ENCODE assay signal across 14 cellular contexts in the genomic region with DNA sequence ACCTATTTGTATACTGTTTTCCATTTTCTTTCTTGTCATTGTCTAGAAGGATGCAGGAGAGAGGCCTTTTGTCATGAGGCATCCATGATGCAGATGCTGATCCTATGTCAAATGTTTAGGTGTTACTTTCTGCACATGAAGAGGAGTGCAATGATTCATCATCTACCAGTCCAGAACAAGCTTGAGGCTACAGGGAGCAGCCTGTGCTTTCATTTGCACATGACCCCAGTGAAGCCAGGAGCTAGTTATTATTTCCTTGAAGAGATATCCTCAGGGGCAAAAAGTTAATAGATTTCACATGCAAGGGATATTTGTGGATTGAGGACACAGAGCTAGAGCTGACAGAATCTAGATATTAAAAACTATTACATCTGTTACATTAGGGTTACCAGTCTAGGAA.
DNase-seq lines count a peak whose midpoint lies in the region; ATAC-seq and TF ChIP-seq lines count a peak whose summit lies in the region.
"Had no signal": no experiment of that assay in that cellular context is flagged by ENCODE, and none has a peak within 500 bp of the region (broad histone marks: within the 10 kb centered on the region; RNA-seq: fewer than 3 reads in every experiment).

No MANE protein-coding gene starts in this region.

- no peak for TF ChIP-seq CTCF in activated CD8-positive, alpha-beta T cell treated with anti-CD3 and anti-CD28 coated beads for 36 hours (IDR thresholded peaks at IDR 0.05)
- TF ChIP-seq CTCF in RWPE2 (IDR thresholded peaks at IDR 0.05; ENCODE audit: poor library complexity, severe bottlenecking): no peak
- no peak for TF ChIP-seq CTCF in fibroblast of mammary gland (conservative IDR thresholded peaks at IDR 0.05; ENCODE audit: control insufficient read depth, insufficient read depth, low read depth, low read length)
- TF ChIP-seq CTCF in gastrocnemius medialis (IDR thresholded peaks at IDR 0.05 in 4 of 5, conservative IDR thresholded peaks at IDR 0.05 in 1 of 5): no peak
- no peak for TF ChIP-seq CTCF in dorsolateral prefrontal cortex (IDR thresholded peaks at IDR 0.05 in 54 of 56, conservative IDR thresholded peaks at IDR 0.05 in 2 of 56; ENCODE audit: low read depth in 1 of 56, partially characterized antibody in 56 of 56)

- H3K36me3 ChIP-seq in RWPE2 (ENCODE audit: low read depth) (no peaks in the 10 kb centered on the region), gastrocnemius medialis (no peaks in the 10 kb centered on the region)
- H3K36me3 ChIP-seq: esophagus squamous epithelium had no signal

- in situ Hi-C loops in gastrocnemius medialis (cut with MboI; ENCODE audit: low sequenced_read_pairs in 4 of 4): no loop called here

- DNase-seq in activated CD8-positive, alpha-beta T cell treated with anti-CD3 and anti-CD28 coated beads for 36 hours: no peak
- no peak for DNase-seq in activated CD8-positive, alpha-beta T cell treated with anti-CD3 and anti-CD28 coated beads, Interleukin-2, amount 10 ng/mL, durations not matched to agents 7 days and 5 days
- DNase-seq in RWPE2 (ENCODE audit: low spot score) (no peak), fibroblast of mammary gland (ENCODE audit: low read depth) (peak; percentile 80), gastrocnemius medialis (peak; percentile 9 to 15), dorsolateral prefrontal cortex (no peak)
- no peak for DNase-seq in activated naive CD4-positive, alpha-beta T cell (lab: John Stamatoyannopoulos, UW)
- DNase-seq: activated CD8-positive, alpha-beta memory T cell treated with anti-CD3 and anti-CD28 coated beads, Interleukin-2, amount 10 ng/mL, durations not matched to agents 7 days and 5 days; esophagus squamous epithelium; NCI-H2081; nucleus accumbens had no signal

- intact Hi-C loops in activated CD8-positive, alpha-beta T cell treated with anti-CD3 and anti-CD28 coated beads for 36 hours (cut with micrococcal nuclease): no loop called here
- intact Hi-C loops in gastrocnemius medialis (cut with DNase I; ENCODE audit: low total_unique reads) (no loop called here), dorsolateral prefrontal cortex (cut with DNase I) (no loop called here)

- POLR2A ChIA-PET in activated CD8-positive, alpha-beta T cell treated with anti-CD3 and anti-CD28 coated beads for 36 hours (lab: Charles Lee): no interaction called here
- POLR2A ChIA-PET in activated CD8-positive, alpha-beta T cell treated with anti-CD3 and anti-CD28 coated beads, Interleukin-2, amount 10 ng/mL, durations not matched to agents 7 days and 5 days (lab: Charles Lee): no interaction called here

- H3K27ac ChIP-seq in RWPE2 (ENCODE audit: poor library complexity, severe bottlenecking) (no peak overlapping the region), gastrocnemius medialis (no peak overlapping the region), dorsolateral prefrontal cortex (no peak overlapping the region)
- H3K27ac ChIP-seq: esophagus squamous epithelium, VCaP had no signal

- TF ChIP-seq POLR2A in gastrocnemius medialis (IDR thresholded peaks at IDR 0.05): no peak

- no peaks in the 10 kb centered on the region for H3K27me3 Mint-ChIP-seq in activated CD8-positive, alpha-beta T cell treated with anti-CD3 and anti-CD28 coated beads for 36 hours
- H3K27me3 Mint-ChIP-seq in activated CD8-positive, alpha-beta T cell treated with anti-CD3 and anti-CD28 coated beads, Interleukin-2, amount 10 ng/mL, durations not matched to agents 7 days and 5 days (ENCODE audit: low read depth): no peaks in the 10 kb centered on the region
- H3K27me3 Mint-ChIP-seq: activated CD8-positive, alpha-beta memory T cell treated with anti-CD3 and anti-CD28 coated beads, Interleukin-2, amount 10 ng/mL, durations not matched to agents 7 days and 5 days; activated naive CD8-positive, alpha-beta T cell had no signal

- H3K4me3 ChIP-seq in RWPE2 (ENCODE audit: severe bottlenecking) (no peak overlapping the region), fibroblast of mammary gland (ENCODE audit: control insufficient read depth, low read depth, low read length) (no peak overlapping the region), gastrocnemius medialis (no peak overlapping the region), dorsolateral prefrontal cortex (no peak overlapping the region)
- H3K4me3 ChIP-seq: esophagus squamous epithelium had no signal

- peak; percentile 64 for ATAC-seq in activated CD8-positive, alpha-beta T cell treated with anti-CD3 and anti-CD28 coated beads for 36 hours
- no peak for ATAC-seq in activated CD8-positive, alpha-beta T cell treated with anti-CD3 and anti-CD28 coated beads, Interleukin-2, amount 10 ng/mL, durations not matched to agents 7 days and 5 days
- ATAC-seq in RWPE2 (ENCODE audit: low read depth) (peak; percentile 54), gastrocnemius medialis (peak in 1 of 2 donors; percentile 80), GM18502 (IDR thresholded peaks at IDR 0.05; ENCODE audit: poor library complexity, unreplicated experiment) (no peak)
- ATAC-seq: activated CD8-positive, alpha-beta memory T cell treated with anti-CD3 and anti-CD28 coated beads, Interleukin-2, amount 10 ng/mL, durations not matched to agents 7 days and 5 days had no signal

- no peak overlapping the region for H3K27ac Mint-ChIP-seq in activated CD8-positive, alpha-beta T cell treated with anti-CD3 and anti-CD28 coated beads for 36 hours
- no peak overlapping the region for H3K27ac Mint-ChIP-seq in activated CD8-positive, alpha-beta T cell treated with anti-CD3 and anti-CD28 coated beads, Interleukin-2, amount 10 ng/mL, durations not matched to agents 7 days and 5 days
- H3K27ac Mint-ChIP-seq: activated CD8-positive, alpha-beta memory T cell treated with anti-CD3 and anti-CD28 coated beads, Interleukin-2, amount 10 ng/mL, durations not matched to agents 7 days and 5 days; activated naive CD8-positive, alpha-beta T cell had no signal

- CTCF ChIA-PET in activated CD8-positive, alpha-beta T cell treated with anti-CD3 and anti-CD28 coated beads for 36 hours (lab: Charles Lee): interaction anchor here (0.6 to 1.6 kb wide), 3 partner anchors 15 to 366 kb away, joined by 3 to 4 read pairs (median 3); no protein-coding TSS in a partner anchor
- CTCF ChIA-PET in activated CD8-positive, alpha-beta T cell treated with anti-CD3 and anti-CD28 coated beads, Interleukin-2, amount 10 ng/mL, durations not matched to agents 7 days and 5 days (lab: Charles Lee): no interaction called here

- peaks cover 15% of the 10 kb centered on the region for H3K4me1 Mint-ChIP-seq in activated CD8-positive, alpha-beta T cell treated with anti-CD3 and anti-CD28 coated beads for 36 hours (ENCODE audit: low read depth)
- peaks cover 12% of the 10 kb centered on the region for H3K4me1 Mint-ChIP-seq in activated CD8-positive, alpha-beta T cell treated with anti-CD3 and anti-CD28 coated beads, Interleukin-2, amount 10 ng/mL, durations not matched to agents 7 days and 5 days (ENCODE audit: low read depth)

- no peaks in the 10 kb centered on the region for H3K36me3 Mint-ChIP-seq in activated CD8-positive, alpha-beta T cell treated with anti-CD3 and anti-CD28 coated beads for 36 hours (ENCODE audit: low read depth)
- H3K36me3 Mint-ChIP-seq in activated CD8-positive, alpha-beta T cell treated with anti-CD3 and anti-CD28 coated beads, Interleukin-2, amount 10 ng/mL, durations not matched to agents 7 days and 5 days (ENCODE audit: low read depth): no peaks in the 10 kb centered on the region
- H3K36me3 Mint-ChIP-seq: activated CD8-positive, alpha-beta memory T cell treated with anti-CD3 and anti-CD28 coated beads, Interleukin-2, amount 10 ng/mL, durations not matched to agents 7 days and 5 days; activated naive CD8-positive, alpha-beta T cell had no signal

- H3K9me3 ChIP-seq in RWPE2 (ENCODE audit: severe bottlenecking) (no peaks in the 10 kb centered on the region), gastrocnemius medialis (no peaks in the 10 kb centered on the region)
- H3K9me3 ChIP-seq: esophagus squamous epithelium had no signal

- peaks cover 2% of the 10 kb centered on the region for H3K9me3 Mint-ChIP-seq in activated CD8-positive, alpha-beta T cell treated with anti-CD3 and anti-CD28 coated beads for 36 hours
- no peaks in the 10 kb centered on the region for H3K9me3 Mint-ChIP-seq in activated CD8-positive, alpha-beta T cell treated with anti-CD3 and anti-CD28 coated beads, Interleukin-2, amount 10 ng/mL, durations not matched to agents 7 days and 5 days (ENCODE audit: insufficient read depth)

- H3K27me3 ChIP-seq in RWPE2 (ENCODE audit: insufficient read depth, poor library complexity, severe bottlenecking): no peaks in the 10 kb centered on the region
- H3K27me3 ChIP-seq in gastrocnemius medialis: no peaks in the 10 kb centered on the region
- no peaks in the 10 kb centered on the region for H3K27me3 ChIP-seq in dorsolateral prefrontal cortex
- H3K27me3 ChIP-seq: esophagus squamous epithelium had no signal

- H3K4me1 ChIP-seq in RWPE2 (ENCODE audit: insufficient read depth, poor library complexity, severe bottlenecking) (peaks cover 11% of the 10 kb centered on the region), gastrocnemius medialis (peaks cover 5 to 17% of the 10 kb centered on the region in 2 donors)
- H3K4me1 ChIP-seq: esophagus squamous epithelium had no signal

- H3K4me3 Mint-ChIP-seq in activated CD8-positive, alpha-beta T cell treated with anti-CD3 and anti-CD28 coated beads for 36 hours: no peak overlapping the region
- no peak overlapping the region for H3K4me3 Mint-ChIP-seq in activated CD8-positive, alpha-beta T cell treated with anti-CD3 and anti-CD28 coated beads, Interleukin-2, amount 10 ng/mL, durations not matched to agents 7 days and 5 days
- H3K4me3 Mint-ChIP-seq: activated CD8-positive, alpha-beta memory T cell treated with anti-CD3 and anti-CD28 coated beads, Interleukin-2, amount 10 ng/mL, durations not matched to agents 7 days and 5 days; activated naive CD8-positive, alpha-beta T cell had no signal

Comparison
In these comparisons a context has a peak if more than half of its experiments do, and no peak if none do; other contexts are left out.
1. ATAC-seq: peak in activated CD8-positive, alpha-beta T cell treated with anti-CD3 and anti-CD28 coated beads for 36 hours (single experiment) and RWPE2 (single experiment); none in activated CD8-positive, alpha-beta T cell treated with anti-CD3 and anti-CD28 coated beads, Interleukin-2, amount 10 ng/mL, durations not matched to agents 7 days and 5 days (single experiment) and GM18502 (single experiment).
2. DNase-seq: peak in fibroblast of mammary gland (single experiment) and gastrocnemius medialis (2 of 2); none in activated CD8-positive, alpha-beta T cell treated with anti-CD3 and anti-CD28 coated beads for 36 hours (single experiment), activated CD8-positive, alpha-beta T cell treated with anti-CD3 and anti-CD28 coated beads, Interleukin-2, amount 10 ng/mL, durations not matched to agents 7 days and 5 days (single experiment), RWPE2 (single experiment), activated naive CD4-positive, alpha-beta T cell (0 of 4) and dorsolateral prefrontal cortex (0 of 10).